22 cellular contexts compared by ENCODE assay signal in the genomic region with DNA sequence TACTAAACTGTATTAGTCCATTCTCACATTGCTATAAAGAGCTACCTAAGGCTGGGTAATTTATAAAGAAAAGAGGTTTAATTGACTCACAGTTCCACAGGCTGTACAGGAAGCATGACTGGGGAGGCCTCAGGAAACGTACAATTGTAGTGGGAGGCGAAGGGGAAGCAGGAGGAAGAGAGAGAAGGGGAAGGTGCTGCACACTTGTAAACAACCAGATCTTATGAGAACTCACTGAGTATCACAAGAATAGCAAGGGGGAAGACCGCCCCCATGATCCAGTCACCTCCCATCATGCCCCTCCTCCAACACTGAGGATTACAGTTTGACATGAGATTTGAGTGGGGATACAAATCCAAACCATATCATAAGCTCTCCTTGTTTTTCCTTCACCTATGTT. TPM values are rescaled to one million over a fixed set of nuclear protein-coding genes. Genes with fewer than 3 reads are reported as not detected.
"Had no signal": no experiment of that assay in that cellular context is flagged by ENCODE, and none has a peak within 500 bp of the region (broad histone marks: within the 10 kb centered on the region; RNA-seq: fewer than 3 reads in every experiment).

No MANE protein-coding gene starts in this region.

- H3K4me3 ChIP-seq: coronary artery, esophagus squamous epithelium, hepatocyte, left ventricle myocardium inferior, lower lobe of right lung, psoas muscle, right atrium auricular region, sigmoid colon, skin epidermis, suprapubic skin, thyroid gland had no signal

- ATAC-seq: foreskin keratinocyte, left cardiac atrium, lower lobe of right lung, psoas muscle had no signal

- DNase-seq: effector memory CD4-positive, alpha-beta T cell; esophagus squamous epithelium; foreskin keratinocyte; head of caudate nucleus; kidney; left cardiac atrium; left ventricle myocardium inferior; lower lobe of right lung; mesenchymal stem cell; midbrain; naive B cell; psoas muscle; sigmoid colon; stimulated activated CD4-positive, alpha-beta T cell treated with anti-CD3 and anti-CD28 coated beads, Interleukin-12 subunit alpha, Interleukin-12 subunit beta, amount 100 ng/mL, for 4 hours; stimulated activated naive CD4-positive, alpha-beta T cell treated with Interleukin-2 at 50 U/mL for 16 hours; thyroid gland had no signal

RNA-seq across cellular contexts. Expression of a gene that starts 40.9 kb away (rescaled TPM):
- total RNA-seq: epithelial cell of proximal tubule, left ventricle myocardium inferior had no signal
